Comparison of ENCODE assay signal across 8 cellular contexts in genomic region chr10:6202098-6202683, GRCh38. TPM values are rescaled to one million over a fixed set of nuclear protein-coding genes. Genes with fewer than 3 reads are reported as not detected.
DNase-seq lines count a peak whose midpoint lies in the region; ATAC-seq, FAIRE-seq and TF ChIP-seq lines count a peak whose summit lies in the region.

No MANE protein-coding gene starts in this region.

- no peaks in the 10 kb centered on the region for H3K9me3 ChIP-seq in kidney (ENCODE audit: control insufficient read depth in 1 of 2, low read length in 2 of 2)

- no peak overlapping the region for H3K27ac ChIP-seq in kidney (ENCODE audit: low read depth in 2 of 2, low read length in 2 of 2)

- H3K4me3 ChIP-seq in AG10803 (ENCODE audit: low read length), result peak overlapping the region; percentile 63
- peak overlapping the region; percentile 56 to 68 for H3K4me3 ChIP-seq in kidney (ENCODE audit: low read length in 2 of 2)

- H3K27me3 Mint-ChIP-seq in activated naive CD8-positive, alpha-beta T cell, result no peaks in the 10 kb centered on the region
- H3K27me3 Mint-ChIP-seq in stimulated activated naive CD8-positive, alpha-beta T cell treated with anti-CD3 and anti-CD28 coated beads, Interleukin-15, amount 100 ng/mL, for 72 hours, result no peaks in the 10 kb centered on the region

- H3K36me3 Mint-ChIP-seq in activated naive CD8-positive, alpha-beta T cell, result no peaks in the 10 kb centered on the region

- peaks cover 6 to 26% of the 10 kb centered on the region in 2 donors for H3K4me1 ChIP-seq in kidney (ENCODE audit: control insufficient read depth in 1 of 2, insufficient read depth in 1 of 2, low read depth in 1 of 2, low read length in 2 of 2)

- peak overlapping the region; percentile 69 for H3K9ac ChIP-seq in kidney (ENCODE audit: low read length in 2 of 2)

- DNase-seq in AG10803 (ENCODE audit: low read depth) (no peak), kidney (peak; percentile 58), medulla oblongata (ENCODE audit: extremely low spot score) (no peak), AG08396 (ENCODE audit: low spot score) (no peak)
- DNase-seq in stimulated activated naive CD8-positive, alpha-beta T cell treated with anti-CD3 and anti-CD28 coated beads, Interleukin-15, amount 100 ng/mL, for 72 hours, result no peak
- DNase-seq in central memory CD4-positive, alpha-beta T cell, result no peak

- intact Hi-C loops in kidney (cut with DNase I), result no loop called here

- H3K4me3 Mint-ChIP-seq in activated naive CD8-positive, alpha-beta T cell, result peak overlapping the region; percentile 92
- peak overlapping the region; percentile 89 to 99 for H3K4me3 Mint-ChIP-seq in stimulated activated naive CD8-positive, alpha-beta T cell treated with anti-CD3 and anti-CD28 coated beads, Interleukin-15, amount 100 ng/mL, for 72 hours

- no peak overlapping the region for H3K27ac Mint-ChIP-seq in activated naive CD8-positive, alpha-beta T cell
- H3K27ac Mint-ChIP-seq in stimulated activated naive CD8-positive, alpha-beta T cell treated with anti-CD3 and anti-CD28 coated beads, Interleukin-15, amount 100 ng/mL, for 72 hours, result peak overlapping the region; percentile 34 to 76

- H3K4me1 Mint-ChIP-seq in activated naive CD8-positive, alpha-beta T cell (ENCODE audit: low read depth), result peaks cover 29% of the 10 kb centered on the region
- peaks cover 47% of the 10 kb centered on the region for H3K4me1 Mint-ChIP-seq in stimulated activated naive CD8-positive, alpha-beta T cell treated with anti-CD3 and anti-CD28 coated beads, Interleukin-15, amount 100 ng/mL, for 72 hours

- no peak for TF ChIP-seq CTCF in AG10803 (conservative IDR thresholded peaks at IDR 0.05; ENCODE audit: low read length)
- no peak for TF ChIP-seq CTCF in kidney (IDR thresholded peaks at IDR 0.05; ENCODE audit: borderline replicate concordance, extremely low read depth, insufficient read depth)

- FAIRE-seq in kidney (lab: Jason Lieb, UNC), result no peak

- no peaks in the 10 kb centered on the region for H3K36me3 ChIP-seq in kidney (ENCODE audit: control insufficient read depth in 1 of 2, insufficient read depth in 2 of 2, low read length in 2 of 2)

- peak; percentile 2 for ATAC-seq in HG02759 (IDR thresholded peaks at IDR 0.05; ENCODE audit: unreplicated experiment)
- ATAC-seq in stimulated activated naive CD8-positive, alpha-beta T cell treated with anti-CD3 and anti-CD28 coated beads, Interleukin-15, amount 100 ng/mL, for 72 hours, result peak; percentile 0

- no peaks in the 10 kb centered on the region for H3K9me3 Mint-ChIP-seq in activated naive CD8-positive, alpha-beta T cell (ENCODE audit: low read depth)
- H3K9me3 Mint-ChIP-seq in stimulated activated naive CD8-positive, alpha-beta T cell treated with anti-CD3 and anti-CD28 coated beads, Interleukin-15, amount 100 ng/mL, for 72 hours, result no peaks in the 10 kb centered on the region

RNA-seq across cellular contexts. Expression of gene PFKFB3, which starts 0.5 kb away (rescaled TPM):
- total RNA-seq in kidney, result 141 TPM
- 34.9 TPM for polyA plus RNA-seq in kidney (ENCODE audit: insufficient read depth, low read depth, low replicate concordance)
